Comparison of ENCODE assay signal across 11 cellular contexts in the genomic region with DNA sequence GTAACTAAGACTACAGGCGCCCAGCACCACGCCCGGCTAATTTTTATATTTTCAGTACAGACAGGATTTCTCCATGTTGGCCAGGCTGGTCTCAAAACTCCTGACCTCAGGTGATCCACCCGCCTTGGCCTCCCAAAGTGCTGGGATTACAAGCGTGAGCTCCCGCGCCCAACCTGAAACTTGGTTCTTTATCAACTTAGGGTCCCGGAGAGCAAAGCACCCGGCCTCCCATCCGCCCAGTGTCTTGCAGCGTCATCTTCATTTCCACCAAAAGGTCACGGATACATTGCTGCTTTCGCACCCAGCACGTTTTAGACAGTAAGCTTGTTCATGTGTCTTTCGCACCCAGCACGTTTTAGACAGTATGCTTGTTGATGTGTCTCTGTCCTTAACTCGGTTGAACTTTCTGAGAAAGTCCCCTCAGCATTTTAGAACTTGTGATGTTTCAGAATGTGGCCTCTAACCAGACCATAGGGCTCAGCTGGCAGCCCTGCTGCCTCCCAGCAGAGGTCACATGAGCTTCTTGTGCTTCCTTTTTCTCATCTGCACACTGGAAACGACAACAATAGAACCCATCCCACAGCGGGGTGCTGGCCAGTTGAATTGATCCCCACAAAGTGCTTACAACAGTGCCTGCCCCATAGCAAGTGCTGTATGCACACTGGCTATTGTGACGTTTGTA. TPM values are rescaled to one million over a fixed set of nuclear protein-coding genes. Genes with fewer than 3 reads are reported as not detected.
DNase-seq lines count a peak whose midpoint lies in the region; ATAC-seq and TF ChIP-seq lines count a peak whose summit lies in the region.
"Had no signal": no experiment of that assay in that cellular context is flagged by ENCODE, and none has a peak within 500 bp of the region (broad histone marks: within the 10 kb centered on the region; RNA-seq: fewer than 3 reads in every experiment).

No MANE protein-coding gene starts in this region.

- H3K79me2 ChIP-seq in smooth muscle cell (ENCODE audit: low read depth) = no peaks in the 10 kb centered on the region

- H3K27ac ChIP-seq in smooth muscle cell (ENCODE audit: low read depth) = no peak overlapping the region

- no peaks in the 10 kb centered on the region for H4K20me1 ChIP-seq in smooth muscle cell (ENCODE audit: low read depth)

- peak; percentile 75 for DNase-seq in CD1c-positive myeloid dendritic cell (ENCODE audit: extremely low spot score)
- DNase-seq in UCSD-AML1 (lab: John Stamatoyannopoulos, UW; ENCODE audit: unreplicated experiment) = peak; percentile 30
- DNase-seq in medulla oblongata (ENCODE audit: extremely low spot score) = peak; percentile 73
- DNase-seq in EL = no peak
- no peak for DNase-seq in stimulated activated CD4-positive, alpha-beta T cell treated with anti-CD3 and anti-CD28 coated beads, Interleukin-1b, Interleukin-23, amount 100 ng/mL, for 48 hours
- DNase-seq in GM20000 (ENCODE audit: low spot score) = no peak
- DNase-seq in smooth muscle cell (lab: John Stamatoyannopoulos, UW; ENCODE audit: unreplicated experiment) = no peak
- DNase-seq: DMS 273 treated with DMSO at 0.1 percent for 48 hours had no signal

- H3K4me1 ChIP-seq in smooth muscle cell (ENCODE audit: low read depth) = no peaks in the 10 kb centered on the region

- no peak overlapping the region for H2AFZ ChIP-seq in smooth muscle cell (ENCODE audit: low read depth)

- H3K4me2 ChIP-seq in smooth muscle cell = no peak overlapping the region

- H3K9me3 ChIP-seq in smooth muscle cell (replicated peaks; ENCODE audit: low read depth) = no peaks in the 10 kb centered on the region

- H3F3A ChIP-seq in smooth muscle cell (ENCODE audit: low read depth) = no peaks in the 10 kb centered on the region

- no peak overlapping the region for H3K4me3 ChIP-seq in smooth muscle cell
- H3K4me3 ChIP-seq: coronary artery had no signal

- no peaks in the 10 kb centered on the region for H3K36me3 ChIP-seq in smooth muscle cell (ENCODE audit: low read depth)

- ATAC-seq in GM21619 (IDR thresholded peaks at IDR 0.05; ENCODE audit: unreplicated experiment) = peak; percentile 40

- no peak for TF ChIP-seq CTCF in GM20000 (IDR thresholded peaks at IDR 0.05; ENCODE audit: extremely low read depth, missing control alignments)
- no peak for TF ChIP-seq CTCF in smooth muscle cell (IDR thresholded peaks at IDR 0.05; ENCODE audit: borderline replicate concordance, insufficient read depth, poor library complexity, severe bottlenecking)

- WGBS in smooth muscle cell (ENCODE audit: low lambda C conversion rate) = 85% methylated on average over 20 of the region's 20 CpGs

- no peak overlapping the region for H3K9ac ChIP-seq in smooth muscle cell (ENCODE audit: low read depth)

- peaks cover 18% of the 10 kb centered on the region for H3K27me3 ChIP-seq in smooth muscle cell (ENCODE audit: low read depth)

RNA-seq across cellular contexts. Expression of gene PRR18, which starts 48.8 kb away (rescaled TPM):
- total RNA-seq in smooth muscle cell = 0.40 TPM in 1 of 2 replicates, not detected in the other
- not detected in 2 replicates for polyA plus RNA-seq in smooth muscle cell
- total RNA-seq: HT1080 had no signal

Comparison
In these comparisons a context has a peak if more than half of its experiments do, and no peak if none do; other contexts are left out.
1. DNase-seq: peak in CD1c-positive myeloid dendritic cell (single experiment), UCSD-AML1 (single experiment) and medulla oblongata (single experiment); none in EL (single experiment), stimulated activated CD4-positive, alpha-beta T cell treated with anti-CD3 and anti-CD28 coated beads, Interleukin-1b, Interleukin-23, amount 100 ng/mL, for 48 hours (single experiment), GM20000 (single experiment) and smooth muscle cell (single experiment).